28 cellular contexts compared by ENCODE assay signal in the genomic region with DNA sequence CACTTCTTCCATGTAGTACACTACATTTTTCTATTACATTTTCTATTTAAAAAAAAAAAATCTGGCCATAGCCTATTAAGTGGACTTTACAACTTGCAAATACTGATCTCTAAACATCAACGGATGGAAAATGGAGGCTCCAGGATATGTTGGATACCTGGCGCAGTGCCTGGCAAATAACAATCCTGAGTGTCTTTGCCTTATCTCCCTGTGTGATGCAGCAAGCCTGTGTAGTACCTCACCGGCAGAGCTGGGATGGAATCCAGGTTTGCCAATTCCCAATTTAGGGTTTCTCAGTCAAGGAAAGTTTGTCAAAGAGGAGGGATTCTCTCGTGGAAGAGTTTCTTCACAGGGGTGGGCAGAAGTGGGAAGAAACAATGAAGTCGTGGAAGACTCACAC.
DNase-seq lines count a peak whose midpoint lies in the region; ATAC-seq and TF ChIP-seq lines count a peak whose summit lies in the region.
"Had no signal": no experiment of that assay in that cellular context is flagged by ENCODE, and none has a peak within 500 bp of the region (broad histone marks: within the 10 kb centered on the region; RNA-seq: fewer than 3 reads in every experiment).

No MANE protein-coding gene starts in this region.

- POLR2A ChIA-PET in PC-3 (lab: Charles Lee; ENCODE audit: unreplicated experiment), result no interaction called here

- H3K14ac ChIP-seq in mesenchymal stem cell (ENCODE audit: low read length in 2 of 2) (no peak overlapping the region), neuronal stem cell (ENCODE audit: low read length) (no peak overlapping the region)

- H2BK12ac ChIP-seq in mesenchymal stem cell (ENCODE audit: low read length in 2 of 2), result no peak overlapping the region
- H2BK12ac ChIP-seq in neuronal stem cell (ENCODE audit: low read length), result no peak overlapping the region

- H2AFZ ChIP-seq in PC-3 (ENCODE audit: low read length) (no peak overlapping the region), mesenchymal stem cell (ENCODE audit: low read depth, low read length) (peak overlapping the region; percentile 19), neuronal stem cell (ENCODE audit: low read length) (no peak overlapping the region)

- TF ChIP-seq CTCF in PC-3 (conservative IDR thresholded peaks at IDR 0.05; ENCODE audit: low read depth, low read length), result no peak
- TF ChIP-seq CTCF in esophagus muscularis mucosa (IDR thresholded peaks at IDR 0.05), result no peak

- no peaks in the 10 kb centered on the region for H3K79me2 ChIP-seq in PC-3 (ENCODE audit: low read length)

- TF ChIP-seq POLR2A in esophagus muscularis mucosa (IDR thresholded peaks at IDR 0.05; ENCODE audit: low read depth), result no peak

- no peak overlapping the region for H3K9ac ChIP-seq in PC-3 (ENCODE audit: low read length)
- no peak overlapping the region for H3K9ac ChIP-seq in mesenchymal stem cell (ENCODE audit: low read length)
- H3K9ac ChIP-seq in neuronal stem cell (ENCODE audit: low read depth, low read length, poor library complexity), result no peak overlapping the region

- H2AK5ac ChIP-seq in mesenchymal stem cell (ENCODE audit: low read length, severe bottlenecking), result no peak overlapping the region
- H2AK5ac ChIP-seq in neuronal stem cell (ENCODE audit: low read depth, low read length), result no peak overlapping the region

- H3K79me1 ChIP-seq in mesenchymal stem cell (replicated peaks; ENCODE audit: low read length, poor library complexity, severe bottlenecking), result no peaks in the 10 kb centered on the region
- no peaks in the 10 kb centered on the region for H3K79me1 ChIP-seq in neuronal stem cell (ENCODE audit: low read depth, low read length)

- H3K4me2 ChIP-seq in PC-3 (ENCODE audit: low read length), result no peak overlapping the region
- H3K4me2 ChIP-seq in mesenchymal stem cell (ENCODE audit: low read length, poor library complexity, severe bottlenecking), result no peak overlapping the region
- H3K4me2 ChIP-seq in neuronal stem cell (ENCODE audit: insufficient read depth, low read length, poor library complexity, severe bottlenecking), result no peak overlapping the region
- H3K4me2 ChIP-seq: GM23338 had no signal

- H3K4me1 ChIP-seq in PC-3 (ENCODE audit: insufficient read depth, low read length) (peaks cover 20% of the 10 kb centered on the region), esophagus muscularis mucosa (peaks cover 27 to 63% (median 56%) of the 10 kb centered on the region in 4 donors), mesenchymal stem cell (ENCODE audit: control insufficient read depth, insufficient read depth, low read depth, low read length) (peaks cover 3% of the 10 kb centered on the region), neuronal stem cell (ENCODE audit: control insufficient read depth in 2 of 2, insufficient read depth in 1 of 2, low read depth in 1 of 2, low read length in 2 of 2) (peaks cover 3 to 5% of the 10 kb centered on the region in 2 donors)

- H4K20me1 ChIP-seq in PC-3 (ENCODE audit: low read length), result no peaks in the 10 kb centered on the region

- no peaks in the 10 kb centered on the region for H3F3A ChIP-seq in PC-3 (ENCODE audit: low read length, unreplicated experiment)

- no peak overlapping the region for H3K18ac ChIP-seq in mesenchymal stem cell (ENCODE audit: low read depth in 1 of 2, low read length in 2 of 2)
- H3K18ac ChIP-seq in neuronal stem cell (ENCODE audit: low read length), result no peak overlapping the region

- DNase-seq in NCI-H226 (peak; percentile 72), PC-3 (no peak), esophagus muscularis mucosa (ENCODE audit: extremely low spot score) (no peak), mesenchymal stem cell (no peak), dermis blood vessel endothelial cell (no peak), neuronal stem cell (ENCODE audit: low spot score) (no peak), posterior vena cava (ENCODE audit: low spot score) (no peak)
- DNase-seq: CD8-positive, alpha-beta T cell; HFFc6; IMR-90; KG1; MM.1S; NCI-H1048; NCI-H1417 treated with DMSO at 0.1 percent for 48 hours; NCI-H187; NCI-H2081 treated with DMSO at 0.1 percent for 48 hours; NCI-H2171 treated with DMSO at 0.1 percent for 48 hours; NCI-H524; NCI-H748 treated with DMSO at 0.1 percent for 48 hours; NK-92 treated with Interleukin-12 subunit alpha and Interleukin-12 subunit beta, amount 100 ng/mL, for 24 hours; SIG-M5 had no signal

- H3K9me3 ChIP-seq in PC-3 (ENCODE audit: low read length) (no peaks in the 10 kb centered on the region), esophagus muscularis mucosa (no peaks in the 10 kb centered on the region), mesenchymal stem cell (ENCODE audit: control insufficient read depth, low read length) (no peaks in the 10 kb centered on the region), neuronal stem cell (replicated peaks in 1 of 2; ENCODE audit: control insufficient read depth in 2 of 2, insufficient read depth in 1 of 2, low read depth in 1 of 2, low read length in 2 of 2) (no peaks in the 10 kb centered on the region)
- H3K9me3 ChIP-seq: Caco-2, HAP-1 had no signal

- no peaks in the 10 kb centered on the region for H3K36me3 ChIP-seq in PC-3 (ENCODE audit: low read depth, low read length)
- H3K36me3 ChIP-seq in esophagus muscularis mucosa, result no peaks in the 10 kb centered on the region
- H3K36me3 ChIP-seq in mesenchymal stem cell (ENCODE audit: control insufficient read depth in 1 of 2, insufficient read depth in 2 of 2, low read depth in 1 of 2, low read length in 2 of 2), result no peaks in the 10 kb centered on the region
- no peaks in the 10 kb centered on the region for H3K36me3 ChIP-seq in neuronal stem cell (replicated peaks in 1 of 2; ENCODE audit: control insufficient read depth in 2 of 2, insufficient read depth in 2 of 2, low read length in 2 of 2)
- H3K36me3 ChIP-seq: HAP-1 had no signal

- H2BK120ac ChIP-seq in mesenchymal stem cell (ENCODE audit: low read depth, low read length) (no peak overlapping the region), neuronal stem cell (ENCODE audit: low read depth, low read length) (no peak overlapping the region)

- WGBS in esophagus muscularis mucosa, result 82% methylated on average over 5 of the region's 5 CpGs
- WGBS in mesenchymal stem cell, result 82% methylated on average over 5 of the region's 5 CpGs
- WGBS in neuronal stem cell (ENCODE audit: extremely low coverage in 2 of 2, insufficient read length in 2 of 2, insufficient replicate concordance in 1 of 2), 2 donors, result no CpG with 5 or more reads among the region's 5 CpGs

- H3K4me3 ChIP-seq in PC-3 (ENCODE audit: low read length), result no peak overlapping the region
- H3K4me3 ChIP-seq in esophagus muscularis mucosa, result no peak overlapping the region
- no peak overlapping the region for H3K4me3 ChIP-seq in mesenchymal stem cell (ENCODE audit: insufficient read depth in 1 of 2, low read depth in 1 of 2, low read length in 2 of 2)
- no peak overlapping the region for H3K4me3 ChIP-seq in neuronal stem cell (ENCODE audit: low read length in 2 of 2)
- H3K4me3 ChIP-seq: GM23338, HAP-1, SK-N-MC had no signal

- no peak overlapping the region for H3K4ac ChIP-seq in mesenchymal stem cell (ENCODE audit: low read depth in 1 of 2, low read length in 2 of 2)
- no peak overlapping the region for H3K4ac ChIP-seq in neuronal stem cell (ENCODE audit: low read length)

- H3K27ac ChIP-seq in PC-3 (ENCODE audit: low read length) (peak overlapping the region; percentile 77; the same call in 1 of the 2 replicates), esophagus muscularis mucosa (replicated peaks in 1 of 4) (peak overlapping the region; percentile 64 to 84 (median 73)), mesenchymal stem cell (ENCODE audit: low read length, poor library complexity, severe bottlenecking) (no peak overlapping the region), neuronal stem cell (replicated peaks; ENCODE audit: low read length) (no peak overlapping the region)
- H3K27ac ChIP-seq: C4-2B, RWPE1, SK-N-MC had no signal

- no peak overlapping the region for H4K8ac ChIP-seq in mesenchymal stem cell (ENCODE audit: low read length)
- no peak overlapping the region for H4K8ac ChIP-seq in neuronal stem cell (ENCODE audit: low read depth, low read length)

- intact Hi-C loops in PC-3 (cut with micrococcal nuclease) (loop anchor here (10.0 kb wide), 1 partner anchor 153 kb away; no protein-coding TSS in a partner anchor), esophagus muscularis mucosa (cut with DNase I) (no loop called here), posterior vena cava (cut with DNase I) (no loop called here)

- H4K91ac ChIP-seq in mesenchymal stem cell (ENCODE audit: low read length), result no peak overlapping the region
- no peak overlapping the region for H4K91ac ChIP-seq in neuronal stem cell (ENCODE audit: low read depth, low read length, poor library complexity)

- H3K9me2 ChIP-seq in PC-3 (replicated peaks; ENCODE audit: low read length), result 0 out of 2 replicates have a peak, but pooled peaks cover 7% of the 10 kb centered on the region

- ATAC-seq in PC-3 (no peak), HG03039 (IDR thresholded peaks at IDR 0.05; ENCODE audit: unreplicated experiment) (no peak)
- ATAC-seq: CD8-positive, alpha-beta T cell had no signal

- CTCF ChIA-PET in PC-3 (lab: Charles Lee), result no interaction called here

- H2BK5ac ChIP-seq in mesenchymal stem cell (ENCODE audit: low read depth, low read length, poor library complexity, severe bottlenecking) (no peak overlapping the region), neuronal stem cell (ENCODE audit: low read length) (no peak overlapping the region)

- H2BK15ac ChIP-seq in mesenchymal stem cell (ENCODE audit: low read depth, poor library complexity, severe bottlenecking) (no peak overlapping the region), neuronal stem cell (ENCODE audit: low read length) (no peak overlapping the region)

- H3K23ac ChIP-seq in mesenchymal stem cell (ENCODE audit: low read length in 2 of 2), result no peak overlapping the region
- H3K23ac ChIP-seq in neuronal stem cell (ENCODE audit: low read depth, low read length, poor library complexity), result no peak overlapping the region

- TF ChIP-seq EP300 in esophagus muscularis mucosa (IDR thresholded peaks at IDR 0.05), result no peak

- H3K27me3 ChIP-seq in PC-3 (ENCODE audit: low read length) (no peaks in the 10 kb centered on the region), esophagus muscularis mucosa (no peaks in the 10 kb centered on the region), mesenchymal stem cell (ENCODE audit: control insufficient read depth in 1 of 2, insufficient read depth in 1 of 2, low read length in 2 of 2) (peaks cover 0 to 22% of the 10 kb centered on the region in 2 experiments), neuronal stem cell (ENCODE audit: control insufficient read depth in 3 of 3, insufficient read depth in 3 of 3, low read depth in 1 of 3, low read length in 3 of 3) (no peaks in the 10 kb centered on the region)

- BruUV-seq in PC-3 (replicated peaks; lab: Mats Ljungman, UMichigan), result no TSS peak

Comparison
In these comparisons a context has a peak if more than half of its experiments do, and no peak if none do; other contexts are left out.
1. H3K27ac ChIP-seq: peak in PC-3 (single experiment) and esophagus muscularis mucosa (4 of 4); none in mesenchymal stem cell (single experiment) and neuronal stem cell (single experiment).